In genomic region chr2:231412616-231412963, GRCh38 we compare ENCODE assay signal across 10 cellular contexts. TPM values are rescaled to one million over a fixed set of nuclear protein-coding genes. Genes with fewer than 3 reads are reported as not detected.
DNase-seq lines count a peak whose midpoint lies in the region; ATAC-seq and TF ChIP-seq lines count a peak whose summit lies in the region.
"Had no signal": no experiment of that assay in that cellular context is flagged by ENCODE, and none has a peak within 500 bp of the region (broad histone marks: within the 10 kb centered on the region; RNA-seq: fewer than 3 reads in every experiment).

No MANE protein-coding gene starts in this region.

- peaks cover 17% of the 10 kb centered on the region for H3K27me3 Mint-ChIP-seq in activated naive CD8-positive, alpha-beta T cell
- H3K27me3 Mint-ChIP-seq in activated naive CD8-positive, alpha-beta T cell treated with anti-CD3 and anti-CD28 coated beads for 36 hours = peaks cover 59% of the 10 kb centered on the region
- no peaks in the 10 kb centered on the region for H3K27me3 Mint-ChIP-seq in mesothelial cell of epicardium (ENCODE audit: low read depth)

- WGBS in transverse colon (ENCODE audit: low coverage in 1 of 2), 2 donors = 32% methylated on average over 9 of the region's 9 CpGs; no CpG with 5 or more reads in 1 of the 2 donors

- H3K36me3 Mint-ChIP-seq in activated naive CD8-positive, alpha-beta T cell = peaks cover 4% of the 10 kb centered on the region
- H3K36me3 Mint-ChIP-seq in activated naive CD8-positive, alpha-beta T cell treated with anti-CD3 and anti-CD28 coated beads for 36 hours = peaks cover 9% of the 10 kb centered on the region
- H3K36me3 Mint-ChIP-seq in mesothelial cell of epicardium = no peaks in the 10 kb centered on the region
- H3K36me3 Mint-ChIP-seq: CD4-positive, CD25-positive, alpha-beta regulatory T cell had no signal

- no peak for DNase-seq in activated naive CD8-positive, alpha-beta T cell treated with anti-CD3 and anti-CD28 coated beads for 36 hours
- no peak for DNase-seq in brain microvascular endothelial cell
- no peak for DNase-seq in mesothelial cell of epicardium (ENCODE audit: low spot score in 2 of 2, unreplicated experiment in 2 of 2)
- DNase-seq in transverse colon = no peak
- no peak for DNase-seq in iPS-NIHi11 (ENCODE audit: low spot score)
- DNase-seq in activated CD4-positive, alpha-beta T cell treated with anti-CD3 and anti-CD28 coated beads, Interleukin-2, amount 50 U/mL, for 48 hours = no peak
- DNase-seq: NCI-H2081 treated with DMSO at 0.1 percent for 48 hours had no signal

- H3K36me3 ChIP-seq in brain microvascular endothelial cell (replicated peaks) = no peaks in the 10 kb centered on the region
- H3K36me3 ChIP-seq in transverse colon = no peaks in the 10 kb centered on the region

- in situ Hi-C loops in brain microvascular endothelial cell (cut with HindIII; ENCODE audit: low pct_ligation_motif_present, low sequenced_read_pairs) = loop anchor here (25.0 kb wide), 1 partner anchor 100 kb away; no protein-coding TSS in a partner anchor
- in situ Hi-C loops in transverse colon (cut with MboI; ENCODE audit: low pct_ligation_motif_present in 1 of 4, low pct_unique_long_range_greater_than_20kb in 1 of 4, low sequenced_read_pairs in 3 of 4) = loop anchor here in 3 of 4 donors (5.0 to 25.0 kb wide), 5 partner anchors 175 to 308 kb away; no protein-coding TSS in a partner anchor

- peaks cover 5% of the 10 kb centered on the region for H3K4me1 Mint-ChIP-seq in activated naive CD8-positive, alpha-beta T cell (ENCODE audit: low read depth)
- H3K4me1 Mint-ChIP-seq in activated naive CD8-positive, alpha-beta T cell treated with anti-CD3 and anti-CD28 coated beads for 36 hours = peaks cover 4% of the 10 kb centered on the region
- peaks cover 30% of the 10 kb centered on the region for H3K4me1 Mint-ChIP-seq in mesothelial cell of epicardium

- no peak for ATAC-seq in GM21447 (IDR thresholded peaks at IDR 0.05; ENCODE audit: unreplicated experiment)

- no peak overlapping the region for H3K27ac Mint-ChIP-seq in activated naive CD8-positive, alpha-beta T cell
- no peak overlapping the region for H3K27ac Mint-ChIP-seq in activated naive CD8-positive, alpha-beta T cell treated with anti-CD3 and anti-CD28 coated beads for 36 hours
- H3K27ac Mint-ChIP-seq in mesothelial cell of epicardium = peak overlapping the region; percentile 72
- H3K27ac Mint-ChIP-seq: CD4-positive, CD25-positive, alpha-beta regulatory T cell had no signal

- H3K9me3 Mint-ChIP-seq in activated naive CD8-positive, alpha-beta T cell (ENCODE audit: low read depth) = peaks cover 4% of the 10 kb centered on the region
- peaks cover 6% of the 10 kb centered on the region for H3K9me3 Mint-ChIP-seq in activated naive CD8-positive, alpha-beta T cell treated with anti-CD3 and anti-CD28 coated beads for 36 hours
- H3K9me3 Mint-ChIP-seq in mesothelial cell of epicardium = peaks cover 8% of the 10 kb centered on the region

- H3K4me1 ChIP-seq in transverse colon = peaks cover 6 to 46% (median 28%) of the 10 kb centered on the region in 4 donors

- H3K27ac ChIP-seq in brain microvascular endothelial cell = no peak overlapping the region
- peak overlapping the region; percentile 80 to 84 (median 82) for H3K27ac ChIP-seq in transverse colon

- TF ChIP-seq POLR2A in transverse colon (IDR thresholded peaks at IDR 0.05) = no peak

- H3K4me3 ChIP-seq in brain microvascular endothelial cell (ENCODE audit: low read depth, low read length) = peak overlapping the region; percentile 61
- H3K4me3 ChIP-seq in transverse colon = peak overlapping the region in 3 of 4 donors; percentile 43 to 61 (median 52)

- peak overlapping the region; percentile 59 for H3K4me3 Mint-ChIP-seq in activated naive CD8-positive, alpha-beta T cell
- no peak overlapping the region for H3K4me3 Mint-ChIP-seq in activated naive CD8-positive, alpha-beta T cell treated with anti-CD3 and anti-CD28 coated beads for 36 hours
- peak overlapping the region; percentile 62 for H3K4me3 Mint-ChIP-seq in mesothelial cell of epicardium
- H3K4me3 Mint-ChIP-seq: CD4-positive, CD25-positive, alpha-beta regulatory T cell had no signal

- H3K9me3 ChIP-seq in transverse colon = peaks cover 0 to 3% of the 10 kb centered on the region in 2 donors

- H3K27me3 ChIP-seq in brain microvascular endothelial cell (replicated peaks) = no peaks in the 10 kb centered on the region
- H3K27me3 ChIP-seq in transverse colon = no peaks in the 10 kb centered on the region

- intact Hi-C loops in transverse colon (cut with DNase I; ENCODE audit: low total_unique reads) = loop anchor here (5.0 kb wide), 1 partner anchor 310 kb away; no protein-coding TSS in a partner anchor

- TF ChIP-seq CTCF in brain microvascular endothelial cell (IDR thresholded peaks at IDR 0.05; ENCODE audit: low read depth, low read length, missing control alignments) = no peak
- TF ChIP-seq CTCF in mesothelial cell of epicardium (IDR thresholded peaks at IDR 0.05; ENCODE audit: unreplicated experiment) = peak; percentile 23
- no peak for TF ChIP-seq CTCF in transverse colon (IDR thresholded peaks at IDR 0.05)

- no peak for TF ChIP-seq EP300 in transverse colon (IDR thresholded peaks at IDR 0.05; ENCODE audit: low read depth)

RNA-seq across cellular contexts. Expression of gene B3GNT7, which starts 17.1 kb away (rescaled TPM):
- under 1 TPM; 0.14 to 0.25 TPM for total RNA-seq in activated naive CD8-positive, alpha-beta T cell treated with anti-CD3 and anti-CD28 coated beads for 36 hours
- 5.2 to 7.0 TPM (median 5.6 TPM) in 3 replicates for total RNA-seq in mesothelial cell of epicardium
- total RNA-seq in transverse colon = 100 to 1,000 TPM in 1 of 4 donors, 10 to 100 TPM in 3; 41.8 to 113 (median 55.2) TPM
- total RNA-seq: CD4-positive, CD25-positive, alpha-beta regulatory T cell had no signal

RNA-seq across cellular contexts. Expression of gene NCL, which starts 51.7 kb away (rescaled TPM):
- 1,000 to 10,000 TPM; 2,049 to 2,118 TPM for total RNA-seq in activated naive CD8-positive, alpha-beta T cell treated with anti-CD3 and anti-CD28 coated beads for 36 hours
- 631 to 645 TPM (median 634 TPM) in 3 replicates for total RNA-seq in mesothelial cell of epicardium
- total RNA-seq in transverse colon = 100 to 1,000 TPM in 3 of 4 donors, 10 to 100 TPM in 1; 83.8 to 227 (median 133) TPM
